ENCODE assay signal across 8 cellular contexts in the genomic region with DNA sequence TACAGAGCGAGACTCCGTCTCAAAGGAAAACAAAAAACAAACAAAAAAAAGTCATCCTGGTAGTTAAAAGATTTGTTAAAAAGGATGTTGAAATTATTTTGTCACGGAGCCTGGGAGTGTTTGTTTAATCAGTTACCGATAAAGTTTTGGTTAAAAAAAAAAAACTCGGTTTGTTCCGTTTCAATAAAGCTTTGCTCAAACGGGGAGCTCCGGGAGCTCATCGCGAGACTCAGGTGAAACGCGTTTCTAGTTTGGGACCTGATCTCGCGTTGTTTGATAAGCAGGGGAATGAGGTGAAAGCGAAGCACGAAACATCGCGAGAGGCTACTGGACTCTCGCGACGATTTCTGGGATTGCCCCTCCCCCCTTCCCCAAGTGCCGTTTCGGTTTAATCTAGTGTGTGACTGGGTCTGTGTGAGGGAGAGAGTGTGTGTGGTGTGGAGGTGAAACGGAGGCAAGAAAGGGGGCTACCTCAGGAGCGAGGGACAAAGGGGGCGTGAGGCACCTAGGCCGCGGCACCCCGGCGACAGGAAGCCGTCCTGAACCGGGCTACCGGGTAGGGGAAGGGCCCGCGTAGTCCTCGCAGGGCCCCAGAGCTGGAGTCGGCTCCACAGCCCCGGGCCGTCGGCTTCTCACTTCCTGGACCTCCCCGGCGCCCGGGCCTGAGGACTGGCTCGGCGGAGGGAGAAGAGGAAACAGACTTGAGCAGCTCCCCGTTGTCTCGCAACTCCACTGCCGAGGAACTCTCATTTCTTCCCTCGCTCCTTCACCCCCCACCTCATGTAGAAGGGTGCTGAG.
A peak's percentile ranks its signal among the peaks of the same experiment; 100 is the strongest.
DNase-seq lines count a peak whose midpoint lies in the region; ATAC-seq and TF ChIP-seq lines count a peak whose summit lies in the region.

CDK12 (plus strand) TSS at position 374 of the 798 bp plus-strand sequence. CDS start 586 bp downstream, outside the sequence.

- H3K27me3 Mint-ChIP-seq in central memory CD8-positive, alpha-beta T cell = no peaks in the 10 kb centered on the region

- peak; percentile 95 for TF ChIP-seq POLR2A in GM18951 (IDR thresholded peaks at IDR 0.05; ENCODE audit: extremely low read depth, insufficient read depth, insufficient read length)

- peaks cover 35% of the 10 kb centered on the region for H3K4me1 Mint-ChIP-seq in central memory CD8-positive, alpha-beta T cell

- peaks cover 34% of the 10 kb centered on the region for H3K36me3 Mint-ChIP-seq in central memory CD8-positive, alpha-beta T cell (ENCODE audit: insufficient read depth)

- H3K27ac Mint-ChIP-seq in central memory CD8-positive, alpha-beta T cell (ENCODE audit: low read depth) = peak within 1 kb of the TSS; percentile 86

- DNase-seq in AG08395 (ENCODE audit: low spot score) = peak; percentile 99
- DNase-seq in NCI-H446 (lab: John Stamatoyannopoulos, UW) = peak; percentile 95 to 99
- DNase-seq in activated CD4-positive, CD25-positive, alpha-beta regulatory T cell treated with anti-CD3 and anti-CD28 coated beads, Interleukin-2, amount 50 U/mL, for 16 hours (ENCODE audit: low read depth, low spot score) = peak; percentile 93
- DNase-seq in central memory CD8-positive, alpha-beta T cell (ENCODE audit: low spot score in 2 of 2) = peak; percentile 90 to 95
- DNase-seq in iris pigment epithelial cell (ENCODE audit: low read depth) = peak; percentile 99
- peak; percentile 88 to 89 for DNase-seq in stimulated activated CD4-positive, alpha-beta T cell treated with anti-CD3 and anti-CD28 coated beads, Interleukin-12 subunit alpha, Interleukin-12 subunit beta, amount 100 ng/mL, for 24 hours (ENCODE audit: low read depth in 2 of 2)

- H3K4me3 Mint-ChIP-seq in central memory CD8-positive, alpha-beta T cell = peak within 1 kb of the TSS; percentile 85

- ATAC-seq in HG03280 (IDR thresholded peaks at IDR 0.05; ENCODE audit: unreplicated experiment) = peak; percentile 82
- ATAC-seq in central memory CD8-positive, alpha-beta T cell (replicated peaks; ENCODE audit: extremely low read depth, poor library complexity, severe bottlenecking) = peak; percentile 84

- no peaks in the 10 kb centered on the region for H3K9me3 Mint-ChIP-seq in central memory CD8-positive, alpha-beta T cell

- in situ Hi-C loops in GM18951 (cut with MboI; ENCODE audit: low sequenced_read_pairs, unreplicated experiment) = no loop called here

Comparison
In these comparisons a context has a peak if more than half of its experiments do, and no peak if none do; other contexts are left out.
1. Peak in every context shown above with its lines: DNase-seq and ATAC-seq.